19 cellular contexts compared by ENCODE assay signal in the genomic region with DNA sequence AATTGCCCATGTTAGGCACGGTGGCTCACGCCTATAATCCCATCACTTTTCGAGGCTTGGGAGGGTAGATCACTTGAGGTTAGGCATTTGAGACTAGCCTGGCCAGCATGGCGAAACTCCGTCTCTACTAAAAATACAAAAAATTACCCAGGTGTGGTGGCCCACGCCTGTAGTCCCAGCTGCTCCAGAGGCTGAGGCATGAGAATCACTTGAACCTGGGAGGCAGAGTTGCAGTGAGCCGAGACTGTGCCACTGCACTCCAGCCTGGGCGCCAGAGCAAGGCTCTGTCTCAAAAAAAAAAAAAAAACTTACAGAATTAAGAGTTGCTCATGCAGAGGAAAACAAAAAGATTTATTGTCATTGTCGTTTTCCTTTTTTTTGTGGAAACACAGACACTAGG. TPM values are rescaled to one million over a fixed set of nuclear protein-coding genes. Genes with fewer than 3 reads are reported as not detected.
DNase-seq lines count a peak whose midpoint lies in the region; ATAC-seq, FAIRE-seq and TF ChIP-seq lines count a peak whose summit lies in the region.
"Had no signal": no experiment of that assay in that cellular context is flagged by ENCODE, and none has a peak within 500 bp of the region (broad histone marks: within the 10 kb centered on the region; RNA-seq: fewer than 3 reads in every experiment).

No MANE protein-coding gene starts in this region.

- H3K4me3 Mint-ChIP-seq in activated T-cell treated with anti-CD3 and anti-CD28 coated beads, Interleukin-2, amount 50 U/mL, for 72 hours, result no peak overlapping the region
- H3K4me3 Mint-ChIP-seq in activated T-cell treated with anti-CD3 and anti-CD28 coated beads, Interleukin-2, amount 50 U/mL, for 4 hours, result no peak overlapping the region
- peak overlapping the region; percentile 25 for H3K4me3 Mint-ChIP-seq in CD4-positive, alpha-beta T cell

- DNase-seq in activated T-cell treated with anti-CD3 and anti-CD28 coated beads, Interleukin-2, amount 50 U/mL, for 72 hours, result no peak
- DNase-seq in activated T-cell treated with anti-CD3 and anti-CD28 coated beads, Interleukin-2, amount 50 U/mL, for 4 hours, result no peak
- DNase-seq in CD4-positive, alpha-beta T cell, result no peak
- DNase-seq in activated CD8-positive, alpha-beta memory T cell treated with anti-CD3 and anti-CD28 coated beads, Interleukin-2, amount 50 U/mL, for 48 hours, result peak; percentile 8
- DNase-seq in stimulated activated CD8-positive, alpha-beta memory T cell treated with anti-CD3 and anti-CD28 coated beads, Interleukin-4, amount 100 ng/mL, for 48 hours, result peak; percentile 14
- DNase-seq in GM12891 (ENCODE audit: insufficient read length, low spot score), result no peak
- DNase-seq in GDM1 (lab: John Stamatoyannopoulos, UW), result no peak
- DNase-seq: DMS79; KG1; MV-4-11; NCI-H1694 treated with DMSO at 0.1 percent for 48 hours; NCI-H2107; NCI-H510A; NCI-H748 treated with DMSO at 0.1 percent for 48 hours; NK-92 treated with Interleukin-12 subunit alpha and Interleukin-12 subunit beta, amount 100 ng/mL, for 24 hours had no signal

- H3K4me1 Mint-ChIP-seq in activated T-cell treated with anti-CD3 and anti-CD28 coated beads, Interleukin-2, amount 50 U/mL, for 72 hours (ENCODE audit: low read depth), result peaks cover 55% of the 10 kb centered on the region
- peaks cover 37% of the 10 kb centered on the region for H3K4me1 Mint-ChIP-seq in activated T-cell treated with anti-CD3 and anti-CD28 coated beads, Interleukin-2, amount 50 U/mL, for 4 hours (ENCODE audit: low read depth)
- peaks cover 69% of the 10 kb centered on the region for H3K4me1 Mint-ChIP-seq in CD4-positive, alpha-beta T cell (ENCODE audit: low read depth)

- no peaks in the 10 kb centered on the region for H3K9me3 Mint-ChIP-seq in activated T-cell treated with anti-CD3 and anti-CD28 coated beads, Interleukin-2, amount 50 U/mL, for 72 hours
- no peaks in the 10 kb centered on the region for H3K9me3 Mint-ChIP-seq in activated T-cell treated with anti-CD3 and anti-CD28 coated beads, Interleukin-2, amount 50 U/mL, for 4 hours
- H3K9me3 Mint-ChIP-seq in CD4-positive, alpha-beta T cell, result no peaks in the 10 kb centered on the region

- CTCF ChIA-PET in CD4-positive, alpha-beta T cell (lab: Charles Lee), result no interaction called here

- POLR2A ChIA-PET in CD4-positive, alpha-beta T cell (lab: Charles Lee), result interaction anchor here (4.4 kb wide), 1 partner anchor 23 kb away, joined by 172 read pairs; no protein-coding TSS in a partner anchor

- FAIRE-seq in GM12891 (lab: Jason Lieb, UNC), result no peak
- FAIRE-seq: A204.1, RCC 7860 had no signal

- no peak overlapping the region for H3K27ac ChIP-seq in CD4-positive, alpha-beta T cell (ENCODE audit: low read depth, low read length)
- H3K27ac ChIP-seq: BLaER1 treated with 17β-estradiol and CSF1 and Interleukin-3, amounts not matched to agents 10 nM and 100 nM had no signal

- H3K27me3 ChIP-seq in CD4-positive, alpha-beta T cell (ENCODE audit: control insufficient read depth, insufficient read depth, low read length), result no peaks in the 10 kb centered on the region
- H3K27me3 ChIP-seq: BLaER1 treated with 17β-estradiol and CSF1 and Interleukin-3, amounts not matched to agents 10 nM and 100 nM had no signal

- TF ChIP-seq POLR2A in GM12891 (IDR thresholded peaks at IDR 0.05; ENCODE audit: low read depth, low read length), result no peak

- TF ChIP-seq CTCF in CD4-positive, alpha-beta T cell (IDR thresholded peaks at IDR 0.05), result no peak

- intact Hi-C loops in CD4-positive, alpha-beta T cell (cut with DNase I, micrococcal nuclease), result loop anchor here in 1 of 2 experiments (5.0 to 10.0 kb wide), 2 partner anchors 35 to 1387 kb away; partner anchors contain the start of genes FCGBP and TGFB1

- H3K9me3 ChIP-seq in CD4-positive, alpha-beta T cell (ENCODE audit: control insufficient read depth, low read length), result no peaks in the 10 kb centered on the region
- H3K9me3 ChIP-seq: BLaER1 treated with 17β-estradiol and CSF1 and Interleukin-3, amounts not matched to agents 10 nM and 100 nM had no signal

- no peak for ATAC-seq in activated T-cell treated with anti-CD3 and anti-CD28 coated beads, Interleukin-2, amount 50 U/mL, for 72 hours (replicated peaks in 1 of 2)
- no peak for ATAC-seq in activated T-cell treated with anti-CD3 and anti-CD28 coated beads, Interleukin-2, amount 50 U/mL, for 4 hours
- no peak for ATAC-seq in CD4-positive, alpha-beta T cell (ENCODE audit: poor library complexity)
- ATAC-seq: Right ventricle myocardium inferior had no signal

- peaks cover 3 to 5% of the 10 kb centered on the region in 2 donors for H3K36me3 Mint-ChIP-seq in activated T-cell treated with anti-CD3 and anti-CD28 coated beads, Interleukin-2, amount 50 U/mL, for 72 hours (ENCODE audit: insufficient read depth in 2 of 2)
- peaks cover 10% of the 10 kb centered on the region for H3K36me3 Mint-ChIP-seq in activated T-cell treated with anti-CD3 and anti-CD28 coated beads, Interleukin-2, amount 50 U/mL, for 4 hours (ENCODE audit: insufficient read depth)
- peaks cover 16% of the 10 kb centered on the region for H3K36me3 Mint-ChIP-seq in CD4-positive, alpha-beta T cell (ENCODE audit: low read depth)

- H3K27ac Mint-ChIP-seq in activated T-cell treated with anti-CD3 and anti-CD28 coated beads, Interleukin-2, amount 50 U/mL, for 72 hours, result peak overlapping the region; percentile 100
- H3K27ac Mint-ChIP-seq in CD4-positive, alpha-beta T cell, result peak overlapping the region; percentile 97

- no peaks in the 10 kb centered on the region for H3K27me3 Mint-ChIP-seq in activated T-cell treated with anti-CD3 and anti-CD28 coated beads, Interleukin-2, amount 50 U/mL, for 72 hours (ENCODE audit: low read depth)
- H3K27me3 Mint-ChIP-seq in activated T-cell treated with anti-CD3 and anti-CD28 coated beads, Interleukin-2, amount 50 U/mL, for 4 hours (ENCODE audit: low read depth), result no peaks in the 10 kb centered on the region
- H3K27me3 Mint-ChIP-seq in CD4-positive, alpha-beta T cell, result no peaks in the 10 kb centered on the region

TF ChIP-seq in GM12891, 5 proteins besides CTCF, POLR2A, EP300 and RAD21:
- TF ChIP-seq POLR2AphosphoS5 (IDR thresholded peaks at IDR 0.05; ENCODE audit: low read depth, low read length) (no peak), PAX5 (IDR thresholded peaks at IDR 0.05; ENCODE audit: insufficient read depth, low read length, severe bottlenecking) (no peak), POU2F2 (IDR thresholded peaks at IDR 0.05; ENCODE audit: low read depth, low read length) (no peak), SPI1 (IDR thresholded peaks at IDR 0.05; ENCODE audit: low read depth, low read length) (no peak), TAF1 (IDR thresholded peaks at IDR 0.05; ENCODE audit: low read depth, low read length) (no peak)
TF ChIP-seq in GM12891: peak in this region for 0.

RNA-seq across cellular contexts. Expression of gene PSMC4, which starts 3.4 kb away (rescaled TPM):
- total RNA-seq in activated T-cell treated with anti-CD3 and anti-CD28 coated beads, Interleukin-2, amount 50 U/mL, for 72 hours, result 100 to 1,000 TPM; 101 to 114 TPM
- total RNA-seq in activated T-cell treated with anti-CD3 and anti-CD28 coated beads, Interleukin-2, amount 50 U/mL, for 4 hours, result 100 to 1,000 TPM; 279 to 293 (median 280) TPM
- total RNA-seq in CD4-positive, alpha-beta T cell, result 10 to 100 TPM; 61.3 to 67.4 TPM
- 83.2 TPM for polyA plus RNA-seq in GM12891 (2012; ENCODE audit: low read depth, missing spikeins)

RNA-seq across cellular contexts. Expression of gene ZNF546, which starts 29.3 kb away (rescaled TPM):
- total RNA-seq in activated T-cell treated with anti-CD3 and anti-CD28 coated beads, Interleukin-2, amount 50 U/mL, for 72 hours, result 1 to 10 TPM; 4.5 to 6.1 TPM
- 1 to 10 TPM; 2.2 to 2.8 (median 2.6) TPM for total RNA-seq in activated T-cell treated with anti-CD3 and anti-CD28 coated beads, Interleukin-2, amount 50 U/mL, for 4 hours
- 1 to 10 TPM; 2.4 to 3.8 TPM for total RNA-seq in CD4-positive, alpha-beta T cell
- 1.0 TPM for polyA plus RNA-seq in GM12891 (2012; ENCODE audit: low read depth, missing spikeins)

RNA-seq across cellular contexts. Expression of gene FCGBP, which starts 33.1 kb away (rescaled TPM):
- total RNA-seq in activated T-cell treated with anti-CD3 and anti-CD28 coated beads, Interleukin-2, amount 50 U/mL, for 72 hours, result 10 to 100 TPM in 1 of 2 donors, 1 to 10 TPM in 1; 7.2 to 13.4 TPM
- total RNA-seq in activated T-cell treated with anti-CD3 and anti-CD28 coated beads, Interleukin-2, amount 50 U/mL, for 4 hours, result 1 to 10 TPM; 1.7 to 3.0 (median 2.5) TPM
- total RNA-seq in CD4-positive, alpha-beta T cell, result 10 to 100 TPM; 16.3 to 19.1 TPM
- polyA plus RNA-seq in GM12891 (2012; ENCODE audit: low read depth, missing spikeins), result 0.72 TPM

Comparison
In these comparisons a context has a peak if more than half of its experiments do, and no peak if none do; other contexts are left out.
1. DNase-seq: peak in activated CD8-positive, alpha-beta memory T cell treated with anti-CD3 and anti-CD28 coated beads, Interleukin-2, amount 50 U/mL, for 48 hours (single experiment) and stimulated activated CD8-positive, alpha-beta memory T cell treated with anti-CD3 and anti-CD28 coated beads, Interleukin-4, amount 100 ng/mL, for 48 hours (single experiment); none in activated T-cell treated with anti-CD3 and anti-CD28 coated beads, Interleukin-2, amount 50 U/mL, for 72 hours (0 of 2), activated T-cell treated with anti-CD3 and anti-CD28 coated beads, Interleukin-2, amount 50 U/mL, for 4 hours (single experiment), CD4-positive, alpha-beta T cell (0 of 10), GM12891 (single experiment) and GDM1 (single experiment).